Comparison of ENCODE assay signal across 14 cellular contexts in genomic region chr7:2819161-2819953, GRCh38. TPM values are rescaled to one million over a fixed set of nuclear protein-coding genes. Genes with fewer than 3 reads are reported as not detected.
A peak's percentile ranks its signal among the peaks of the same experiment; 100 is the strongest.
DNase-seq lines count a peak whose midpoint lies in the region; ATAC-seq and TF ChIP-seq lines count a peak whose summit lies in the region.
"Had no signal": no experiment of that assay in that cellular context is flagged by ENCODE, and none has a peak within 500 bp of the region (broad histone marks: within the 10 kb centered on the region; RNA-seq: fewer than 3 reads in every experiment).

No MANE protein-coding gene starts in this region.

- no peak overlapping the region for H3K4me2 ChIP-seq in OCI-LY7 (ENCODE audit: low read length)

- H3K4me3 Mint-ChIP-seq in stimulated activated naive CD8-positive, alpha-beta T cell treated with anti-CD3 and anti-CD28 coated beads, Interleukin-15, amount 100 ng/mL, for 72 hours: peak overlapping the region in 1 of 2 donors; percentile 5
- no peak overlapping the region for H3K4me3 Mint-ChIP-seq in mesothelial cell of epicardium
- H3K4me3 Mint-ChIP-seq: activated naive CD8-positive, alpha-beta T cell treated with anti-CD3 and anti-CD28 coated beads, Interleukin-2, amount 10 ng/mL, durations not matched to agents 7 days and 5 days had no signal

- peaks cover 41% of the 10 kb centered on the region for H3K4me1 Mint-ChIP-seq in stimulated activated naive CD8-positive, alpha-beta T cell treated with anti-CD3 and anti-CD28 coated beads, Interleukin-15, amount 100 ng/mL, for 72 hours
- peaks cover 34% of the 10 kb centered on the region for H3K4me1 Mint-ChIP-seq in mesothelial cell of epicardium

- H3K79me2 ChIP-seq in OCI-LY7 (ENCODE audit: insufficient read depth, low read depth, low read length): peaks cover 66% of the 10 kb centered on the region

- H3K27me3 ChIP-seq in foreskin keratinocyte: no peaks in the 10 kb centered on the region
- H3K27me3 ChIP-seq: dorsolateral prefrontal cortex had no signal

- TF ChIP-seq CTCF in foreskin keratinocyte (conservative IDR thresholded peaks at IDR 0.05): no peak
- no peak for TF ChIP-seq CTCF in OCI-LY7 (conservative IDR thresholded peaks at IDR 0.05; ENCODE audit: low read length)
- TF ChIP-seq CTCF in mesothelial cell of epicardium (IDR thresholded peaks at IDR 0.05; ENCODE audit: unreplicated experiment): no peak

- no peaks in the 10 kb centered on the region for H3K9me3 Mint-ChIP-seq in activated naive CD4-positive, alpha-beta T cell treated with anti-CD3 and anti-CD28 coated beads, Interleukin-2, amount 50 U/mL, for 72 hours
- H3K9me3 Mint-ChIP-seq in stimulated activated naive CD8-positive, alpha-beta T cell treated with anti-CD3 and anti-CD28 coated beads, Interleukin-15, amount 100 ng/mL, for 72 hours: no peaks in the 10 kb centered on the region
- no peaks in the 10 kb centered on the region for H3K9me3 Mint-ChIP-seq in mesothelial cell of epicardium
- H3K9me3 Mint-ChIP-seq: activated naive CD8-positive, alpha-beta T cell treated with anti-CD3 and anti-CD28 coated beads, Interleukin-2, amount 10 ng/mL, durations not matched to agents 7 days and 5 days; naive B cell had no signal

- H3K9me3 ChIP-seq in OCI-LY7 (ENCODE audit: low read length): no peaks in the 10 kb centered on the region

- intact Hi-C loops in OCI-LY7 (cut with micrococcal nuclease; ENCODE audit: unreplicated experiment): no loop called here

- H3K27me3 Mint-ChIP-seq in stimulated activated naive CD8-positive, alpha-beta T cell treated with anti-CD3 and anti-CD28 coated beads, Interleukin-15, amount 100 ng/mL, for 72 hours: no peaks in the 10 kb centered on the region
- no peaks in the 10 kb centered on the region for H3K27me3 Mint-ChIP-seq in mesothelial cell of epicardium (ENCODE audit: low read depth)
- H3K27me3 Mint-ChIP-seq: activated naive CD8-positive, alpha-beta T cell treated with anti-CD3 and anti-CD28 coated beads, Interleukin-2, amount 10 ng/mL, durations not matched to agents 7 days and 5 days; naive B cell had no signal

- H3K27ac Mint-ChIP-seq in activated naive CD4-positive, alpha-beta T cell treated with anti-CD3 and anti-CD28 coated beads, Interleukin-2, amount 50 U/mL, for 72 hours: peak overlapping the region in 1 of 2 donors; percentile 45
- H3K27ac Mint-ChIP-seq in stimulated activated naive CD8-positive, alpha-beta T cell treated with anti-CD3 and anti-CD28 coated beads, Interleukin-15, amount 100 ng/mL, for 72 hours: peak overlapping the region in 1 of 2 donors; percentile 19
- H3K27ac Mint-ChIP-seq in mesothelial cell of epicardium: no peak overlapping the region
- H3K27ac Mint-ChIP-seq: activated naive CD8-positive, alpha-beta T cell treated with anti-CD3 and anti-CD28 coated beads, Interleukin-2, amount 10 ng/mL, durations not matched to agents 7 days and 5 days had no signal

- CTCF ChIA-PET in OCI-LY7 (lab: Charles Lee; ENCODE audit: unreplicated experiment): interaction anchor here (0.6 kb wide), 1 partner anchor 23 kb away, joined by 3 read pairs; no protein-coding TSS in a partner anchor

- H3K4me1 ChIP-seq in foreskin keratinocyte (peaks cover 36% of the 10 kb centered on the region), OCI-LY7 (ENCODE audit: insufficient read depth, low read length, poor library complexity, severe bottlenecking) (peaks cover 39% of the 10 kb centered on the region)

- no peak overlapping the region for H2AFZ ChIP-seq in OCI-LY7 (ENCODE audit: low read length)

- H3K36me3 ChIP-seq in OCI-LY7 (ENCODE audit: insufficient read depth, low read length): no peaks in the 10 kb centered on the region

- POLR2A ChIA-PET in OCI-LY7 (lab: Charles Lee): interaction anchor here (0.6 to 1.6 kb wide), 3 partner anchors 23 to 68 kb away, joined by 3 to 4 read pairs (median 3); no protein-coding TSS in a partner anchor

- no peaks in the 10 kb centered on the region for H4K20me1 ChIP-seq in OCI-LY7 (ENCODE audit: insufficient read depth, low read length)

- H3K4me3 ChIP-seq in OCI-LY7 (ENCODE audit: low read depth, low read length, poor library complexity, severe bottlenecking): no peak overlapping the region
- H3K4me3 ChIP-seq: dorsolateral prefrontal cortex had no signal

- no peaks in the 10 kb centered on the region for H3K9me2 ChIP-seq in OCI-LY7 (ENCODE audit: insufficient read depth, low read length)

- ATAC-seq in activated naive CD4-positive, alpha-beta T cell treated with anti-CD3 and anti-CD28 coated beads, Interleukin-2, amount 50 U/mL, for 72 hours: peak; percentile 66 to 72
- ATAC-seq in HG03521 (IDR thresholded peaks at IDR 0.05; ENCODE audit: unreplicated experiment) (peak; percentile 42), foreskin keratinocyte (no peak)
- peak; percentile 89 for ATAC-seq in stimulated activated naive CD8-positive, alpha-beta T cell treated with anti-CD3 and anti-CD28 coated beads, Interleukin-15, amount 100 ng/mL, for 72 hours

- no peaks in the 10 kb centered on the region for H3K36me3 Mint-ChIP-seq in activated naive CD4-positive, alpha-beta T cell treated with anti-CD3 and anti-CD28 coated beads, Interleukin-2, amount 50 U/mL, for 72 hours
- peaks cover 1% of the 10 kb centered on the region for H3K36me3 Mint-ChIP-seq in mesothelial cell of epicardium
- H3K36me3 Mint-ChIP-seq: activated naive CD8-positive, alpha-beta T cell treated with anti-CD3 and anti-CD28 coated beads, Interleukin-2, amount 10 ng/mL, durations not matched to agents 7 days and 5 days had no signal

- H3K27ac ChIP-seq in foreskin keratinocyte: peak overlapping the region; percentile 77
- no peak overlapping the region for H3K27ac ChIP-seq in OCI-LY7 (ENCODE audit: low read depth, low read length, poor library complexity, severe bottlenecking)
- H3K27ac ChIP-seq: dorsolateral prefrontal cortex had no signal

- no peak for DNase-seq in activated naive CD4-positive, alpha-beta T cell treated with anti-CD3 and anti-CD28 coated beads, Interleukin-2, amount 50 U/mL, for 72 hours (ENCODE audit: low spot score in 2 of 2)
- no peak for DNase-seq in activated naive CD4-positive, alpha-beta T cell (lab: John Stamatoyannopoulos, UW)
- no peak for DNase-seq in foreskin keratinocyte
- DNase-seq in stimulated activated naive CD8-positive, alpha-beta T cell treated with anti-CD3 and anti-CD28 coated beads, Interleukin-15, amount 100 ng/mL, for 72 hours: no peak
- DNase-seq in OCI-LY7 (ENCODE audit: low spot score): no peak
- no peak for DNase-seq in mesothelial cell of epicardium (ENCODE audit: low spot score in 2 of 2, unreplicated experiment in 2 of 2)
- no peak for DNase-seq in nucleus accumbens (lab: John Stamatoyannopoulos, UW)
- DNase-seq: activated CD4-positive, alpha-beta T cell treated with anti-CD3 and anti-CD28 coated beads for 4 hours; activated naive CD8-positive, alpha-beta T cell treated with anti-CD3 and anti-CD28 coated beads, Interleukin-2, amount 10 ng/mL, durations not matched to agents 7 days and 5 days; DMS79 treated with DMSO at 0.1 percent for 48 hours; dorsolateral prefrontal cortex; glutamatergic neuron; naive B cell had no signal

- BruUV-seq in OCI-LY7 (replicated peaks; lab: Mats Ljungman, UMichigan): no TSS peak

RNA-seq across cellular contexts. Expression of gene GNA12, which starts 24.8 kb away (rescaled TPM):
- total RNA-seq in activated naive CD4-positive, alpha-beta T cell treated with anti-CD3 and anti-CD28 coated beads, Interleukin-2, amount 50 U/mL, for 72 hours: 10 to 100 TPM; 16.7 to 19.8 TPM
- total RNA-seq in foreskin keratinocyte (25.1 and 27.7 TPM in 2 replicates), OCI-LY7 (2022) (35.9 and 36.1 TPM in 2 replicates), mesothelial cell of epicardium (54.8 to 57.1 TPM (median 57.1 TPM) in 3 replicates)
- 20.2 and 22.5 TPM in 2 replicates for polyA plus RNA-seq in foreskin keratinocyte
- total RNA-seq in OCI-LY7 (2014; rRNA removed; shearing (Covaris generic)): 6.5 and 10.3 TPM in 2 replicates
